In the genomic region with DNA sequence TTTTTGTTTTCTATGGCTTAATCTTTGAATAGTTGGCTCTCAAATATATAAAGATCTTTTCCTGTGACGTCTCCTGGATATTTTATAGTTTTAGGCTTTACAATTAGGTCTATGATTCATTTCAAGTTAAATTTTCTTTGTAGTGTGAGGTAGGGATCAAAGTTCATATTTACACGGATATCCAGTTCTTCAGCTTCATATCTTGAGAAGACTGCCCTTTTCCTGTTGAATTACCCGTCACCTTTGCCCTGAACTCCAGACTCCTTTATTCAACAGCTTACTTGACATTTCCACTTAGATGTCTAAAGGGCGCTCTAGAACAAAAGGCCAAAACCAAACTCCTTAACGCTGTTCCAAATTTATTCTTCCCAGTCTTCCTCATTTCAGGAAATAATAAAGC, we compare ENCODE assay signal across 16 cellular contexts.
"Had no signal": no experiment of that assay in that cellular context is flagged by ENCODE, and none has a peak within 500 bp of the region (broad histone marks: within the 10 kb centered on the region; RNA-seq: fewer than 3 reads in every experiment).

No MANE protein-coding gene starts in this region.

- H3K9me3 ChIP-seq: gastrocnemius medialis, ovary, vagina had no signal

- FAIRE-seq: bronchial epithelial cell had no signal

- H3K4me3 ChIP-seq: coronary artery, gastrocnemius medialis, lung, neural progenitor cell, ovary, vagina had no signal

- H2AFZ ChIP-seq: neural progenitor cell had no signal

- H3K4me1 ChIP-seq: gastrocnemius medialis, neural progenitor cell, vagina had no signal

- H3K27me3 Mint-ChIP-seq: activated CD4-positive, alpha-beta memory T cell treated with anti-CD3 and anti-CD28 coated beads for 36 hours; activated naive CD8-positive, alpha-beta T cell treated with anti-CD3 and anti-CD28 coated beads, Interleukin-2, amount 10 ng/mL, durations not matched to agents 7 days and 5 days; stimulated activated naive CD8-positive, alpha-beta T cell treated with anti-CD3 and anti-CD28 coated beads, Interleukin-15, amount 100 ng/mL, for 72 hours had no signal

- H3K4me1 Mint-ChIP-seq: neural progenitor cell had no signal

- H3K9me3 Mint-ChIP-seq: activated CD4-positive, alpha-beta memory T cell treated with anti-CD3 and anti-CD28 coated beads for 36 hours; activated naive CD8-positive, alpha-beta T cell treated with anti-CD3 and anti-CD28 coated beads, Interleukin-2, amount 10 ng/mL, durations not matched to agents 7 days and 5 days; neural progenitor cell; stimulated activated naive CD8-positive, alpha-beta T cell treated with anti-CD3 and anti-CD28 coated beads, Interleukin-15, amount 100 ng/mL, for 72 hours had no signal

- H3K4me2 ChIP-seq: neural progenitor cell had no signal

- ATAC-seq: gastrocnemius medialis; stimulated activated naive CD8-positive, alpha-beta T cell treated with anti-CD3 and anti-CD28 coated beads, Interleukin-15, amount 100 ng/mL, for 72 hours had no signal

- H3K4me3 Mint-ChIP-seq: activated CD4-positive, alpha-beta memory T cell treated with anti-CD3 and anti-CD28 coated beads for 36 hours; activated naive CD8-positive, alpha-beta T cell treated with anti-CD3 and anti-CD28 coated beads, Interleukin-2, amount 10 ng/mL, durations not matched to agents 7 days and 5 days; neural progenitor cell; stimulated activated naive CD8-positive, alpha-beta T cell treated with anti-CD3 and anti-CD28 coated beads, Interleukin-15, amount 100 ng/mL, for 72 hours had no signal

- H3K9ac ChIP-seq: neural progenitor cell had no signal

- DNase-seq: activated CD4-positive, alpha-beta memory T cell treated with anti-CD3 and anti-CD28 coated beads for 36 hours; activated CD4-positive, alpha-beta T cell treated with anti-CD3 and anti-CD28 coated beads for 1 hour; activated naive CD8-positive, alpha-beta T cell treated with anti-CD3 and anti-CD28 coated beads, Interleukin-2, amount 10 ng/mL, durations not matched to agents 7 days and 5 days; activated T-cell treated with anti-CD3 and anti-CD28 coated beads, Interleukin-2, amount 50 U/mL, for 48 hours; aorta; effector CD8-positive, alpha-beta T cell; gastrocnemius medialis; ovary; stimulated activated CD4-positive, alpha-beta T cell treated with anti-CD3 and anti-CD28 coated beads, Interleukin-4, amount 100 ng/mL, for 4 hours; stimulated activated naive CD8-positive, alpha-beta T cell treated with anti-CD3 and anti-CD28 coated beads, Interleukin-15, amount 100 ng/mL, for 72 hours; T1000 had no signal

- H3K27ac Mint-ChIP-seq: activated CD4-positive, alpha-beta memory T cell treated with anti-CD3 and anti-CD28 coated beads for 36 hours; activated naive CD8-positive, alpha-beta T cell treated with anti-CD3 and anti-CD28 coated beads, Interleukin-2, amount 10 ng/mL, durations not matched to agents 7 days and 5 days; neural progenitor cell; stimulated activated naive CD8-positive, alpha-beta T cell treated with anti-CD3 and anti-CD28 coated beads, Interleukin-15, amount 100 ng/mL, for 72 hours had no signal

- H3K27me3 ChIP-seq: gastrocnemius medialis, neural progenitor cell, ovary, vagina had no signal

- H3K27ac ChIP-seq: coronary artery, gastrocnemius medialis, neural progenitor cell, ovary, vagina had no signal

- H3K36me3 ChIP-seq: ovary had no signal
